In the genomic region with DNA sequence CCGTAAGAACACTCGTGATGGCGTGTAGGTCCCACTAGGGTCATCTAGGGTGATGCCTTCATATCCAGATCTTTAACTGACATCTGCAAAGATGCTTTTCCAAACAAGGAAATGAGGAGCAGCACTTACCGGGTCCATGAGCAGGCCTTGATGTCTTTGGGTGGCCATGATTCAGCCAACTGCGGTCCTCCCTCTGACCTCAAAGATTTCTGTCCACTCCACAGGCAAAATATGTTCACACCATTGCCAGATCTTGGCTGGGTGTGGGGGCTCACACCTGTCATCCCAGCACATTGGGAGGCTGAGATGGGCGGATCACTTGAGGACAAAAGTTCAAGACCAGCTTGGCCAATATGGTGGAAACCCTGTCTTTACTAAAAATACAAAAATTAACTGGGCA, we compare ENCODE assay signal across 24 cellular contexts. TPM values are rescaled to one million over a fixed set of nuclear protein-coding genes. Genes with fewer than 3 reads are reported as not detected.
A peak's percentile ranks its signal among the peaks of the same experiment; 100 is the strongest.
DNase-seq lines count a peak whose midpoint lies in the region; TF ChIP-seq lines count a peak whose summit lies in the region.
"Had no signal": no experiment of that assay in that cellular context is flagged by ENCODE, and none has a peak within 500 bp of the region (broad histone marks: within the 10 kb centered on the region; RNA-seq: fewer than 3 reads in every experiment).

No MANE protein-coding gene starts in this region.

- H3K27me3 ChIP-seq in Caco-2 (replicated peaks; ENCODE audit: control insufficient read depth, insufficient read depth, low read length) (no peaks in the 10 kb centered on the region), testis (no peaks in the 10 kb centered on the region)

- POLR2A ChIA-PET in Caco-2 (lab: Charles Lee), result no interaction called here
- POLR2A ChIA-PET in GM10248 (lab: Yijun Ruan, JAX), result no interaction called here

- no peak for TF ChIP-seq POLR2A in testis (IDR thresholded peaks at IDR 0.05)

- H3K36me3 Mint-ChIP-seq in Caco-2 (ENCODE audit: insufficient read depth, unreplicated experiment), result no peaks in the 10 kb centered on the region
- no peaks in the 10 kb centered on the region for H3K36me3 Mint-ChIP-seq in chondrocyte (ENCODE audit: low read depth)
- H3K36me3 Mint-ChIP-seq: CD4-positive, alpha-beta memory T cell had no signal

- H3K36me3 ChIP-seq in Caco-2 (ENCODE audit: control insufficient read depth, insufficient read depth, low read length) (no peaks in the 10 kb centered on the region), testis (ENCODE audit: low read depth, missing control alignments) (no peaks in the 10 kb centered on the region)

- no peaks in the 10 kb centered on the region for H3K27me3 Mint-ChIP-seq in Caco-2 (ENCODE audit: insufficient read depth, unreplicated experiment)
- H3K27me3 Mint-ChIP-seq in chondrocyte (ENCODE audit: low read depth), result peaks cover 27% of the 10 kb centered on the region

- peaks cover 8% of the 10 kb centered on the region; the same call in 1 of the 2 replicates for H3K4me1 ChIP-seq in Caco-2
- peaks cover 3% of the 10 kb centered on the region for H3K4me1 ChIP-seq in testis

- H3K9me3 Mint-ChIP-seq in Caco-2 (ENCODE audit: unreplicated experiment), result no peaks in the 10 kb centered on the region
- no peaks in the 10 kb centered on the region for H3K9me3 Mint-ChIP-seq in chondrocyte (ENCODE audit: low read depth)

- H3K27ac Mint-ChIP-seq in Caco-2 (ENCODE audit: unreplicated experiment), result no peak overlapping the region
- no peak overlapping the region for H3K27ac Mint-ChIP-seq in chondrocyte (ENCODE audit: unreplicated experiment)
- H3K27ac Mint-ChIP-seq: CD4-positive, alpha-beta memory T cell had no signal

- BruUV-seq in Caco-2 (replicated peaks; lab: Mats Ljungman, UMichigan), result no TSS peak

- no peak overlapping the region for H3K27ac ChIP-seq in testis
- H3K27ac ChIP-seq: A549, SK-N-MC had no signal

- CTCF ChIA-PET in Caco-2 (lab: Charles Lee), result no interaction called here
- CTCF ChIA-PET in GM10248 (lab: Yijun Ruan, JAX), result interaction anchor here (1.2 kb wide), 1 partner anchor 10 kb away, joined by 3 read pairs; no protein-coding TSS in a partner anchor

- TF ChIP-seq CTCF in Caco-2 (IDR thresholded peaks at IDR 0.05; ENCODE audit: insufficient read depth in 1 of 2, low read depth in 1 of 2, low read length in 1 of 2, severe bottlenecking in 1 of 2, unreplicated experiment in 1 of 2) (no peak), chondrocyte (IDR thresholded peaks at IDR 0.05) (no peak), GM10248 (IDR thresholded peaks at IDR 0.05; ENCODE audit: control extremely low read depth, extremely low read depth, low read depth, missing control alignments) (no peak), testis (IDR thresholded peaks at IDR 0.05) (no peak)

- intact Hi-C loops in Caco-2 (cut with micrococcal nuclease; ENCODE audit: unreplicated experiment), result no loop called here
- intact Hi-C loops in testis (cut with DNase I; ENCODE audit: low total_unique reads), result no loop called here

- peaks cover 4% of the 10 kb centered on the region; the same call in 1 of the 2 replicates for H3K9me3 ChIP-seq in Caco-2
- H3K9me3 ChIP-seq in testis, result no peaks in the 10 kb centered on the region
- H3K9me3 ChIP-seq: A549 had no signal

- H3K4me3 Mint-ChIP-seq in Caco-2 (ENCODE audit: unreplicated experiment), result peak overlapping the region; percentile 53
- H3K4me3 Mint-ChIP-seq in chondrocyte (ENCODE audit: unreplicated experiment), result no peak overlapping the region
- H3K4me3 Mint-ChIP-seq: CD4-positive, alpha-beta memory T cell had no signal

- H3K4me3 ChIP-seq in Caco-2 (ENCODE audit: low read depth, low read length) (no peak overlapping the region), testis (no peak overlapping the region)
- H3K4me3 ChIP-seq: A549, SK-N-MC had no signal

- H3K4me1 Mint-ChIP-seq in Caco-2 (ENCODE audit: low read depth, unreplicated experiment), result no peaks in the 10 kb centered on the region
- peaks cover 9% of the 10 kb centered on the region for H3K4me1 Mint-ChIP-seq in chondrocyte (ENCODE audit: low read depth)

- WGBS in testis, 2 donors, result 93 to 95% methylated on average over 6 of the region's 6 CpGs

- DNase-seq in Caco-2 (no peak), chondrocyte (ENCODE audit: low spot score) (peak; percentile 25), mesenteric fat pad (ENCODE audit: low spot score) (peak; percentile 59), GM10248 (ENCODE audit: extremely low spot score) (no peak), testis (no peak), HUDEP-2 (lab: John Stamatoyannopoulos, UW; ENCODE audit: unreplicated experiment in 76 of 76) (no peak)
- DNase-seq in stimulated activated CD8-positive, alpha-beta memory T cell treated with anti-CD3 and anti-CD28 coated beads, Interleukin-4, amount 100 ng/mL, for 48 hours, result peak; percentile 2
- DNase-seq: C1 segment of cervical spinal cord; CD4-positive, alpha-beta memory T cell; COR-L47; DMS 273 treated with DMSO at 0.1 percent for 48 hours; DMS79 treated with DMSO at 0.1 percent for 48 hours; GF-D8; Karpas-422; NCI-H1092; NCI-H1436 treated with DMSO at 0.1 percent for 48 hours; NCI-H187 treated with DMSO at 0.1 percent for 48 hours; NCI-H446; NCI-H524 treated with DMSO at 0.1 percent for 48 hours; NCI-H774; SIG-M5 had no signal

RNA-seq across cellular contexts. Expression of gene TRPM2, which starts 18.2 kb away (rescaled TPM):
- total RNA-seq in Caco-2 (2022) (0.07 and 0.20 TPM in 2 replicates), chondrocyte (0.21 to 0.32 TPM in 2 of 3 replicates, not detected in the other), mesenteric fat pad (12.0 TPM), testis (1 to 10 TPM; 3.0 to 3.9 TPM)
- polyA plus RNA-seq in testis (ENCODE audit: insufficient read depth, low read depth, low replicate concordance), result 4.9 TPM
- total RNA-seq: HT-29 had no signal

RNA-seq across cellular contexts. Expression of gene CFAP410, which starts 32.4 kb away (rescaled TPM):
- total RNA-seq in Caco-2 (2022) (16.5 and 20.1 TPM in 2 replicates), chondrocyte (14.2 to 19.5 TPM (median 17.7 TPM) in 3 replicates), mesenteric fat pad (17.4 TPM), testis (10 to 100 TPM; 71.7 to 81.6 TPM)
- polyA plus RNA-seq in testis (ENCODE audit: insufficient read depth, low read depth, low replicate concordance), result 40.8 TPM

Comparison
In these comparisons a context has a peak if more than half of its experiments do, and no peak if none do; other contexts are left out.
1. DNase-seq: peak in chondrocyte (single experiment), mesenteric fat pad (single experiment) and stimulated activated CD8-positive, alpha-beta memory T cell treated with anti-CD3 and anti-CD28 coated beads, Interleukin-4, amount 100 ng/mL, for 48 hours (single experiment); none in Caco-2 (0 of 2), GM10248 (single experiment), testis (single experiment) and HUDEP-2 (0 of 76).